1 cellular context compared by ENCODE assay signal in the genomic region with DNA sequence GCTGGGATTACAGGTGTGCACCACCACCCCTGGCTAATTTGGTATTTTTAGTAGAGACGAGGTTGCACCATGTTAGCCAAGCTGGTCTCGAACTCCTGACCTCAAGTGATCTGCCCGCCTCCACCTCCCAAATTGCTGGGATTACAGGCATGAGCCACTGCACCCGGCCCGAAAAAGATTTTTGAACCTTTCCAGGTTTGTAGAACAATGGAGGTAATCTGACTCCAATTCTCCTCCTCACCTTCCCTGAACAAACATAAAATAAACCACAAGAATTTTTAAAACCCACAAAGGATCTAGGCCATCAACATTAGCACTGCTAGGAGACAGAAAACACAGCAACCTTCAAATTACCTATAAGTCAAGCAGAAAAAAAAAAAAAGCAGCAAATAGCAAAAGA.
TF ChIP-seq lines count a peak whose summit lies in the region.

No MANE protein-coding gene starts in this region.

TF ChIP-seq in HepG2, 621 proteins besides CTCF, POLR2A, EP300 and RAD21 (continued from another document and continues in another):
- TF ChIP-seq, protein P1, sequence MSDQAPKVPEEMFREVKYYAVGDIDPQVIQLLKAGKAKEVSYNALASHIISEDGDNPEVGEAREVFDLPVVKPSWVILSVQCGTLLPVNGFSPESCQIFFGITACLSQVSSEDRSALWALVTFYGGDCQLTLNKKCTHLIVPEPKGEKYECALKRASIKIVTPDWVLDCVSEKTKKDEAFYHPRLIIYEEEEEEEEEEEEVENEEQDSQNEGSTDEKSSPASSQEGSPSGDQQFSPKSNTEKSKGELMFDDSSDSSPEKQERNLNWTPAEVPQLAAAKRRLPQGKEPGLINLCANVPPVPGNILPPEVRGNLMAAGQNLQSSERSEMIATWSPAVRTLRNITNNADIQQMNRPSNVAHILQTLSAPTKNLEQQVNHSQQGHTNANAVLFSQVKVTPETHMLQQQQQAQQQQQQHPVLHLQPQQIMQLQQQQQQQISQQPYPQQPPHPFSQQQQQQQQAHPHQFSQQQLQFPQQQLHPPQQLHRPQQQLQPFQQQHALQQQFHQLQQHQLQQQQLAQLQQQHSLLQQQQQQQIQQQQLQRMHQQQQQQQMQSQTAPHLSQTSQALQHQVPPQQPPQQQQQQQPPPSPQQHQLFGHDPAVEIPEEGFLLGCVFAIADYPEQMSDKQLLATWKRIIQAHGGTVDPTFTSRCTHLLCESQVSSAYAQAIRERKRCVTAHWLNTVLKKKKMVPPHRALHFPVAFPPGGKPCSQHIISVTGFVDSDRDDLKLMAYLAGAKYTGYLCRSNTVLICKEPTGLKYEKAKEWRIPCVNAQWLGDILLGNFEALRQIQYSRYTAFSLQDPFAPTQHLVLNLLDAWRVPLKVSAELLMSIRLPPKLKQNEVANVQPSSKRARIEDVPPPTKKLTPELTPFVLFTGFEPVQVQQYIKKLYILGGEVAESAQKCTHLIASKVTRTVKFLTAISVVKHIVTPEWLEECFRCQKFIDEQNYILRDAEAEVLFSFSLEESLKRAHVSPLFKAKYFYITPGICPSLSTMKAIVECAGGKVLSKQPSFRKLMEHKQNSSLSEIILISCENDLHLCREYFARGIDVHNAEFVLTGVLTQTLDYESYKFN (CRISPR knock-in tag; conservative IDR thresholded peaks at IDR 0.05) = 0 out of 2 replicates have a peak, but pooled peaks have one; percentile 34
- TF ChIP-seq, protein P2, sequence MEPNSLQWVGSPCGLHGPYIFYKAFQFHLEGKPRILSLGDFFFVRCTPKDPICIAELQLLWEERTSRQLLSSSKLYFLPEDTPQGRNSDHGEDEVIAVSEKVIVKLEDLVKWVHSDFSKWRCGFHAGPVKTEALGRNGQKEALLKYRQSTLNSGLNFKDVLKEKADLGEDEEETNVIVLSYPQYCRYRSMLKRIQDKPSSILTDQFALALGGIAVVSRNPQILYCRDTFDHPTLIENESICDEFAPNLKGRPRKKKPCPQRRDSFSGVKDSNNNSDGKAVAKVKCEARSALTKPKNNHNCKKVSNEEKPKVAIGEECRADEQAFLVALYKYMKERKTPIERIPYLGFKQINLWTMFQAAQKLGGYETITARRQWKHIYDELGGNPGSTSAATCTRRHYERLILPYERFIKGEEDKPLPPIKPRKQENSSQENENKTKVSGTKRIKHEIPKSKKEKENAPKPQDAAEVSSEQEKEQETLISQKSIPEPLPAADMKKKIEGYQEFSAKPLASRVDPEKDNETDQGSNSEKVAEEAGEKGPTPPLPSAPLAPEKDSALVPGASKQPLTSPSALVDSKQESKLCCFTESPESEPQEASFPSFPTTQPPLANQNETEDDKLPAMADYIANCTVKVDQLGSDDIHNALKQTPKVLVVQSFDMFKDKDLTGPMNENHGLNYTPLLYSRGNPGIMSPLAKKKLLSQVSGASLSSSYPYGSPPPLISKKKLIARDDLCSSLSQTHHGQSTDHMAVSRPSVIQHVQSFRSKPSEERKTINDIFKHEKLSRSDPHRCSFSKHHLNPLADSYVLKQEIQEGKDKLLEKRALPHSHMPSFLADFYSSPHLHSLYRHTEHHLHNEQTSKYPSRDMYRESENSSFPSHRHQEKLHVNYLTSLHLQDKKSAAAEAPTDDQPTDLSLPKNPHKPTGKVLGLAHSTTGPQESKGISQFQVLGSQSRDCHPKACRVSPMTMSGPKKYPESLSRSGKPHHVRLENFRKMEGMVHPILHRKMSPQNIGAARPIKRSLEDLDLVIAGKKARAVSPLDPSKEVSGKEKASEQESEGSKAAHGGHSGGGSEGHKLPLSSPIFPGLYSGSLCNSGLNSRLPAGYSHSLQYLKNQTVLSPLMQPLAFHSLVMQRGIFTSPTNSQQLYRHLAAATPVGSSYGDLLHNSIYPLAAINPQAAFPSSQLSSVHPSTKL (CRISPR knock-in tag; IDR thresholded peaks at IDR 0.05) = peak; percentile 64; the same call in 1 of the 2 replicates
- TF ChIP-seq XRCC5 (optimal IDR thresholded peaks at IDR 0.05; ENCODE audit: low read length) (no peak), RARA (CRISPR knock-in tag; IDR thresholded peaks at IDR 0.05) (peak; percentile 19; the same call in 1 of the 2 replicates), AGO2 (optimal IDR thresholded peaks at IDR 0.05; ENCODE audit: low read depth, low read length) (no peak), ZNF274 (CRISPR knock-in tag; IDR thresholded peaks at IDR 0.05) (no peak), ATAD3A (CRISPR knock-in tag; IDR thresholded peaks at IDR 0.05) (no peak), SIX4 (CRISPR knock-in tag; IDR thresholded peaks at IDR 0.05) (peak; percentile 98), ZSCAN30 (CRISPR knock-in tag; IDR thresholded peaks at IDR 0.05) (no peak), RXRA (CRISPR knock-in tag; IDR thresholded peaks at IDR 0.05) (peak; percentile 26; the same call in 1 of the 2 replicates), PHF8 (CRISPR knock-in tag; IDR thresholded peaks at IDR 0.05) (no peak), ETV5 (CRISPR knock-in tag; IDR thresholded peaks at IDR 0.05; ENCODE audit: borderline replicate concordance) (no peak), SOX6 (IDR thresholded peaks at IDR 0.05) (no peak), SOX6 (CRISPR knock-in tag; IDR thresholded peaks at IDR 0.05) (peak; percentile 95), ZNF205 (CRISPR knock-in tag; IDR thresholded peaks at IDR 0.05) (no peak), RFX3 (CRISPR knock-in tag; IDR thresholded peaks at IDR 0.05) (no peak), ARID2 (CRISPR knock-in tag; IDR thresholded peaks at IDR 0.05; ENCODE audit: borderline replicate concordance) (no peak), ARNT (IDR thresholded peaks at IDR 0.05) (no peak), TBX2 (CRISPR knock-in tag; IDR thresholded peaks at IDR 0.05; ENCODE audit: borderline replicate concordance) (no peak), IKZF4 (CRISPR knock-in tag; IDR thresholded peaks at IDR 0.05; ENCODE audit: borderline replicate concordance, low read depth, not compliant biosample characterization) (no peak), KAT8 (CRISPR knock-in tag; IDR thresholded peaks at IDR 0.05) (no peak), ZFP82 (CRISPR knock-in tag; IDR thresholded peaks at IDR 0.05; ENCODE audit: borderline replicate concordance) (no peak), SIX1 (CRISPR knock-in tag; IDR thresholded peaks at IDR 0.05; ENCODE audit: borderline replicate concordance) (peak; percentile 87), ZMYM3 (CRISPR knock-in tag; IDR thresholded peaks at IDR 0.05) (peak; percentile 70), MYC (CRISPR knock-in tag; IDR thresholded peaks at IDR 0.05; ENCODE audit: borderline replicate concordance) (no peak), HES4 (CRISPR knock-in tag; IDR thresholded peaks at IDR 0.05; ENCODE audit: borderline replicate concordance) (no peak), NFKBIZ (CRISPR knock-in tag; IDR thresholded peaks at IDR 0.05) (no peak), NR2F1 (CRISPR knock-in tag; IDR thresholded peaks at IDR 0.05) (no peak), YEATS2 (CRISPR knock-in tag; IDR thresholded peaks at IDR 0.05; ENCODE audit: borderline replicate concordance) (no peak), ZNF569 (CRISPR knock-in tag; IDR thresholded peaks at IDR 0.05; ENCODE audit: borderline replicate concordance) (no peak), SATB2 (CRISPR knock-in tag; IDR thresholded peaks at IDR 0.05) (no peak), PCBP1 (IDR thresholded peaks at IDR 0.05; ENCODE audit: borderline replicate concordance, low read depth, low read length) (no peak), LCORL (IDR thresholded peaks at IDR 0.05) (peak; percentile 44; the same call in 1 of the 2 replicates), LCORL (CRISPR knock-in tag; IDR thresholded peaks at IDR 0.05) (no peak), GTF2F1 (IDR thresholded peaks at IDR 0.05; ENCODE audit: low read length) (no peak)
- TF ChIP-seq, protein P3, sequence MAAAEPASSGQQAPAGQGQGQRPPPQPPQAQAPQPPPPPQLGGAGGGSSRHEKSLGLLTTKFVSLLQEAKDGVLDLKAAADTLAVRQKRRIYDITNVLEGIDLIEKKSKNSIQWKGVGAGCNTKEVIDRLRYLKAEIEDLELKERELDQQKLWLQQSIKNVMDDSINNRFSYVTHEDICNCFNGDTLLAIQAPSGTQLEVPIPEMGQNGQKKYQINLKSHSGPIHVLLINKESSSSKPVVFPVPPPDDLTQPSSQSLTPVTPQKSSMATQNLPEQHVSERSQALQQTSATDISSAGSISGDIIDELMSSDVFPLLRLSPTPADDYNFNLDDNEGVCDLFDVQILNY (CRISPR knock-in tag; conservative IDR thresholded peaks at IDR 0.05) = no peak
- TF ChIP-seq, protein P4, sequence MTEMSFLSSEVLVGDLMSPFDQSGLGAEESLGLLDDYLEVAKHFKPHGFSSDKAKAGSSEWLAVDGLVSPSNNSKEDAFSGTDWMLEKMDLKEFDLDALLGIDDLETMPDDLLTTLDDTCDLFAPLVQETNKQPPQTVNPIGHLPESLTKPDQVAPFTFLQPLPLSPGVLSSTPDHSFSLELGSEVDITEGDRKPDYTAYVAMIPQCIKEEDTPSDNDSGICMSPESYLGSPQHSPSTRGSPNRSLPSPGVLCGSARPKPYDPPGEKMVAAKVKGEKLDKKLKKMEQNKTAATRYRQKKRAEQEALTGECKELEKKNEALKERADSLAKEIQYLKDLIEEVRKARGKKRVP (CRISPR knock-in tag; IDR thresholded peaks at IDR 0.05) = no peak
- TF ChIP-seq, protein P5, sequence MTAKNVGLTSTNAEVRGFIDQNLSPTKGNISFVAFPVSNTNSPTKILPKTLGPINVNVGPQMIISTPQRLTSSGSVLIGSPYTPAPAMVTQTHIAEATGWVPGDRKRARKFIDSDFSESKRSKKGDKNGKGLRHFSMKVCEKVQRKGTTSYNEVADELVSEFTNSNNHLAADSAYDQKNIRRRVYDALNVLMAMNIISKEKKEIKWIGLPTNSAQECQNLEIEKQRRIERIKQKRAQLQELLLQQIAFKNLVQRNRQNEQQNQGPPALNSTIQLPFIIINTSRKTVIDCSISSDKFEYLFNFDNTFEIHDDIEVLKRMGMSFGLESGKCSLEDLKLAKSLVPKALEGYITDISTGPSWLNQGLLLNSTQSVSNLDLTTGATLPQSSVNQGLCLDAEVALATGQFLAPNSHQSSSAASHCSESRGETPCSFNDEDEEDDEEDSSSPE (CRISPR knock-in tag; IDR thresholded peaks at IDR 0.05) = no peak
- TF ChIP-seq, protein P6, sequence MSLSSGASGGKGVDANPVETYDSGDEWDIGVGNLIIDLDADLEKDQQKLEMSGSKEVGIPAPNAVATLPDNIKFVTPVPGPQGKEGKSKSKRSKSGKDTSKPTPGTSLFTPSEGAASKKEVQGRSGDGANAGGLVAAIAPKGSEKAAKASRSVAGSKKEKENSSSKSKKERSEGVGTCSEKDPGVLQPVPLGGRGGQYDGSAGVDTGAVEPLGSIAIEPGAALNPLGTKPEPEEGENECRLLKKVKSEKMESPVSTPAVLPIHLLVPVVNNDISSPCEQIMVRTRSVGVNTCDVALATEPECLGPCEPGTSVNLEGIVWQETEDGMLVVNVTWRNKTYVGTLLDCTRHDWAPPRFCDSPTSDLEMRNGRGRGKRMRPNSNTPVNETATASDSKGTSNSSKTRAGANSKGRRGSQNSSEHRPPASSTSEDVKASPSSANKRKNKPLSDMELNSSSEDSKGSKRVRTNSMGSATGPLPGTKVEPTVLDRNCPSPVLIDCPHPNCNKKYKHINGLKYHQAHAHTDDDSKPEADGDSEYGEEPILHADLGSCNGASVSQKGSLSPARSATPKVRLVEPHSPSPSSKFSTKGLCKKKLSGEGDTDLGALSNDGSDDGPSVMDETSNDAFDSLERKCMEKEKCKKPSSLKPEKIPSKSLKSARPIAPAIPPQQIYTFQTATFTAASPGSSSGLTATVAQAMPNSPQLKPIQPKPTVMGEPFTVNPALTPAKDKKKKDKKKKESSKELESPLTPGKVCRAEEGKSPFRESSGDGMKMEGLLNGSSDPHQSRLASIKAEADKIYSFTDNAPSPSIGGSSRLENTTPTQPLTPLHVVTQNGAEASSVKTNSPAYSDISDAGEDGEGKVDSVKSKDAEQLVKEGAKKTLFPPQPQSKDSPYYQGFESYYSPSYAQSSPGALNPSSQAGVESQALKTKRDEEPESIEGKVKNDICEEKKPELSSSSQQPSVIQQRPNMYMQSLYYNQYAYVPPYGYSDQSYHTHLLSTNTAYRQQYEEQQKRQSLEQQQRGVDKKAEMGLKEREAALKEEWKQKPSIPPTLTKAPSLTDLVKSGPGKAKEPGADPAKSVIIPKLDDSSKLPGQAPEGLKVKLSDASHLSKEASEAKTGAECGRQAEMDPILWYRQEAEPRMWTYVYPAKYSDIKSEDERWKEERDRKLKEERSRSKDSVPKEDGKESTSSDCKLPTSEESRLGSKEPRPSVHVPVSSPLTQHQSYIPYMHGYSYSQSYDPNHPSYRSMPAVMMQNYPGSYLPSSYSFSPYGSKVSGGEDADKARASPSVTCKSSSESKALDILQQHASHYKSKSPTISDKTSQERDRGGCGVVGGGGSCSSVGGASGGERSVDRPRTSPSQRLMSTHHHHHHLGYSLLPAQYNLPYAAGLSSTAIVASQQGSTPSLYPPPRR (CRISPR knock-in tag; IDR thresholded peaks at IDR 0.05; ENCODE audit: borderline replicate concordance) = no peak
- TF ChIP-seq, protein P7, sequence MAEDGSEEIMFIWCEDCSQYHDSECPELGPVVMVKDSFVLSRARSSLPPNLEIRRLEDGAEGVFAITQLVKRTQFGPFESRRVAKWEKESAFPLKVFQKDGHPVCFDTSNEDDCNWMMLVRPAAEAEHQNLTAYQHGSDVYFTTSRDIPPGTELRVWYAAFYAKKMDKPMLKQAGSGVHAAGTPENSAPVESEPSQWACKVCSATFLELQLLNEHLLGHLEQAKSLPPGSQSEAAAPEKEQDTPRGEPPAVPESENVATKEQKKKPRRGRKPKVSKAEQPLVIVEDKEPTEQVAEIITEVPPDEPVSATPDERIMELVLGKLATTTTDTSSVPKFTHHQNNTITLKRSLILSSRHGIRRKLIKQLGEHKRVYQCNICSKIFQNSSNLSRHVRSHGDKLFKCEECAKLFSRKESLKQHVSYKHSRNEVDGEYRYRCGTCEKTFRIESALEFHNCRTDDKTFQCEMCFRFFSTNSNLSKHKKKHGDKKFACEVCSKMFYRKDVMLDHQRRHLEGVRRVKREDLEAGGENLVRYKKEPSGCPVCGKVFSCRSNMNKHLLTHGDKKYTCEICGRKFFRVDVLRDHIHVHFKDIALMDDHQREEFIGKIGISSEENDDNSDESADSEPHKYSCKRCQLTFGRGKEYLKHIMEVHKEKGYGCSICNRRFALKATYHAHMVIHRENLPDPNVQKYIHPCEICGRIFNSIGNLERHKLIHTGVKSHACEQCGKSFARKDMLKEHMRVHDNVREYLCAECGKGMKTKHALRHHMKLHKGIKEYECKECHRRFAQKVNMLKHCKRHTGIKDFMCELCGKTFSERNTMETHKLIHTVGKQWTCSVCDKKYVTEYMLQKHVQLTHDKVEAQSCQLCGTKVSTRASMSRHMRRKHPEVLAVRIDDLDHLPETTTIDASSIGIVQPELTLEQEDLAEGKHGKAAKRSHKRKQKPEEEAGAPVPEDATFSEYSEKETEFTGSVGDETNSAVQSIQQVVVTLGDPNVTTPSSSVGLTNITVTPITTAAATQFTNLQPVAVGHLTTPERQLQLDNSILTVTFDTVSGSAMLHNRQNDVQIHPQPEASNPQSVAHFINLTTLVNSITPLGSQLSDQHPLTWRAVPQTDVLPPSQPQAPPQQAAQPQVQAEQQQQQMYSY (CRISPR knock-in tag; IDR thresholded peaks at IDR 0.05) = no peak
